In the genomic region with DNA sequence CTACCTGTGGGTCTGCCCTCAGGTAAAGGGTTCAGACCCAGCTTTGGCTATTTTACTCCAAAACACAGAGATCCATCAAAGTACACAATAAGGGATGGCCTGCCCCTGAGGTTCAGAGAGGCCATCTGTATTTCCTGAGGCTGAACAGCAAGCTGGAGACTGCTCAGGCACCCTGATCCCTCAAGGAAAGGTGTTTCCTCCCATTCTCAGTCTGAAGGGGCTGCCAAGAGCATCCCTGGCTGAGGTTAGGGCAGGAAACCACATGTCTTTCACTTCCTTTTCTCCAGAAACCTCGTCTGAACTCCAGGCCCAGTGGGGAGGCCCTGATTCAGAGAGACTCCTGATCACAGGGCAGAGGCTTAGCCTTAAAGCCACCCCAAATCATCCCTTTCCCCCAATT, we compare ENCODE assay signal across 8 cellular contexts. TPM values are rescaled to one million over a fixed set of nuclear protein-coding genes. Genes with fewer than 3 reads are reported as not detected.
A peak's percentile ranks its signal among the peaks of the same experiment; 100 is the strongest.
DNase-seq lines count a peak whose midpoint lies in the region; ATAC-seq and TF ChIP-seq lines count a peak whose summit lies in the region.

No MANE protein-coding gene starts in this region.

- peak overlapping the region; percentile 75 for H3K4me3 Mint-ChIP-seq in activated naive CD4-positive, alpha-beta T cell treated with anti-CD3 and anti-CD28 coated beads for 36 hours

- TF ChIP-seq POLR2A in gastrocnemius medialis (IDR thresholded peaks at IDR 0.05) = no peak

- CTCF ChIA-PET in activated naive CD4-positive, alpha-beta T cell treated with anti-CD3 and anti-CD28 coated beads for 36 hours (lab: Charles Lee) = interaction anchor here (1.6 kb wide), 1 partner anchor 50 kb away, joined by 9 read pairs; no protein-coding TSS in a partner anchor

- peaks cover 38% of the 10 kb centered on the region for H3K36me3 ChIP-seq in RWPE2 (ENCODE audit: low read depth)
- peaks cover 0 to 6% of the 10 kb centered on the region in 2 donors for H3K36me3 ChIP-seq in gastrocnemius medialis

- H3K27ac ChIP-seq in RWPE2 (ENCODE audit: poor library complexity, severe bottlenecking) = peak overlapping the region; percentile 51
- peak overlapping the region; percentile 83 to 89 (median 86) for H3K27ac ChIP-seq in gastrocnemius medialis

- DNase-seq in activated naive CD4-positive, alpha-beta T cell treated with anti-CD3 and anti-CD28 coated beads for 36 hours = peak; percentile 33
- DNase-seq in activated naive CD4-positive, alpha-beta T cell treated with anti-CD3 and anti-CD28 coated beads, Interleukin-2, amount 50 U/mL, for 16 hours = no peak
- no peak for DNase-seq in RWPE2 (ENCODE audit: low spot score)
- DNase-seq in foreskin fibroblast = peak; percentile 10 to 33
- DNase-seq in gastrocnemius medialis = peak in 1 of 2 donors; percentile 21
- no peak for DNase-seq in activated gamma-delta T cell (lab: John Stamatoyannopoulos, UW)
- DNase-seq in DMS 273 (lab: John Stamatoyannopoulos, UW; ENCODE audit: unreplicated experiment) = no peak

- TF ChIP-seq CTCF in RWPE2 (IDR thresholded peaks at IDR 0.05; ENCODE audit: poor library complexity, severe bottlenecking) (no peak), foreskin fibroblast (IDR thresholded peaks at IDR 0.05; ENCODE audit: low read depth, low read length) (no peak), gastrocnemius medialis (IDR thresholded peaks at IDR 0.05 in 4 of 5, conservative IDR thresholded peaks at IDR 0.05 in 1 of 5) (no peak)

- H3K36me3 Mint-ChIP-seq in activated naive CD4-positive, alpha-beta T cell treated with anti-CD3 and anti-CD28 coated beads for 36 hours (ENCODE audit: low read depth) = no peaks in the 10 kb centered on the region

- no peaks in the 10 kb centered on the region for H3K9me3 Mint-ChIP-seq in activated naive CD4-positive, alpha-beta T cell treated with anti-CD3 and anti-CD28 coated beads for 36 hours

- intact Hi-C loops in activated naive CD4-positive, alpha-beta T cell treated with anti-CD3 and anti-CD28 coated beads for 36 hours (cut with micrococcal nuclease) = loop anchor here (2.0 kb wide), 2 partner anchors 73 to 95 kb away; a partner anchor contains a TSS
- intact Hi-C loops in gastrocnemius medialis (cut with DNase I; ENCODE audit: low total_unique reads) = loop anchor here (2.0 to 5.0 kb wide), 4 partner anchors 55 to 143 kb away; a partner anchor contains a TSS

- ATAC-seq in RWPE2 (ENCODE audit: low read depth) = no peak
- no peak for ATAC-seq in gastrocnemius medialis
- ATAC-seq in GM19035 (IDR thresholded peaks at IDR 0.05; ENCODE audit: unreplicated experiment) = no peak

- H3K27me3 ChIP-seq in RWPE2 (ENCODE audit: insufficient read depth, poor library complexity, severe bottlenecking) (no peaks in the 10 kb centered on the region), gastrocnemius medialis (no peaks in the 10 kb centered on the region)

- in situ Hi-C loops in gastrocnemius medialis (cut with MboI; ENCODE audit: low sequenced_read_pairs in 4 of 4) = no loop called here

- H3K27ac Mint-ChIP-seq in activated naive CD4-positive, alpha-beta T cell treated with anti-CD3 and anti-CD28 coated beads for 36 hours = no peak overlapping the region

- H3K4me3 ChIP-seq in RWPE2 (ENCODE audit: severe bottlenecking) (peak overlapping the region; percentile 99), foreskin fibroblast (ENCODE audit: low read depth in 1 of 2, low read length in 2 of 2) (peak overlapping the region; percentile 80 to 81), gastrocnemius medialis (peak overlapping the region; percentile 55 to 89 (median 76))

- no peaks in the 10 kb centered on the region for H3K27me3 Mint-ChIP-seq in activated naive CD4-positive, alpha-beta T cell treated with anti-CD3 and anti-CD28 coated beads for 36 hours (ENCODE audit: low read depth)

- no peaks in the 10 kb centered on the region for H3K9me3 ChIP-seq in RWPE2 (ENCODE audit: severe bottlenecking)
- no peaks in the 10 kb centered on the region for H3K9me3 ChIP-seq in gastrocnemius medialis

- peaks cover 12% of the 10 kb centered on the region for H3K4me1 ChIP-seq in RWPE2 (ENCODE audit: insufficient read depth, poor library complexity, severe bottlenecking)
- peaks cover 26 to 38% of the 10 kb centered on the region in 2 donors for H3K4me1 ChIP-seq in gastrocnemius medialis

- peaks cover 16% of the 10 kb centered on the region for H3K4me1 Mint-ChIP-seq in activated naive CD4-positive, alpha-beta T cell treated with anti-CD3 and anti-CD28 coated beads for 36 hours (ENCODE audit: low read depth)

RNA-seq across cellular contexts. Expression of a gene that starts 1.5 kb away (rescaled TPM):
- 1 to 10 TPM; 2.2 to 3.2 TPM for total RNA-seq in activated naive CD4-positive, alpha-beta T cell treated with anti-CD3 and anti-CD28 coated beads for 36 hours
- 10 to 100 TPM; 33.4 to 65.3 (median 40.6) TPM for total RNA-seq in gastrocnemius medialis

RNA-seq across cellular contexts. Expression of a gene that starts 52.3 kb away (rescaled TPM):
- 100 to 1,000 TPM; 101 to 105 TPM for total RNA-seq in activated naive CD4-positive, alpha-beta T cell treated with anti-CD3 and anti-CD28 coated beads for 36 hours
- 100 to 1,000 TPM; 115 to 177 (median 146) TPM for total RNA-seq in gastrocnemius medialis

Comparison
In these comparisons a context has a peak if more than half of its experiments do, and no peak if none do; other contexts are left out.
1. DNase-seq: peak in activated naive CD4-positive, alpha-beta T cell treated with anti-CD3 and anti-CD28 coated beads for 36 hours (single experiment) and foreskin fibroblast (2 of 2); none in activated naive CD4-positive, alpha-beta T cell treated with anti-CD3 and anti-CD28 coated beads, Interleukin-2, amount 50 U/mL, for 16 hours (single experiment), RWPE2 (single experiment), activated gamma-delta T cell (single experiment) and DMS 273 (single experiment).
2. RNA of a gene that starts 1.5 kb away (total RNA-seq): 33.4 to 65.3 TPM in gastrocnemius medialis; 2.2 to 3.2 TPM in activated naive CD4-positive, alpha-beta T cell treated with anti-CD3 and anti-CD28 coated beads for 36 hours; every median in the first group is over 4 times any median in the second.
3. Peak in every context shown above with its lines, with median percentiles within 50 percentile points of each other: H3K4me3 ChIP-seq.